Comparison of ENCODE assay signal across 22 cellular contexts in the genomic region with DNA sequence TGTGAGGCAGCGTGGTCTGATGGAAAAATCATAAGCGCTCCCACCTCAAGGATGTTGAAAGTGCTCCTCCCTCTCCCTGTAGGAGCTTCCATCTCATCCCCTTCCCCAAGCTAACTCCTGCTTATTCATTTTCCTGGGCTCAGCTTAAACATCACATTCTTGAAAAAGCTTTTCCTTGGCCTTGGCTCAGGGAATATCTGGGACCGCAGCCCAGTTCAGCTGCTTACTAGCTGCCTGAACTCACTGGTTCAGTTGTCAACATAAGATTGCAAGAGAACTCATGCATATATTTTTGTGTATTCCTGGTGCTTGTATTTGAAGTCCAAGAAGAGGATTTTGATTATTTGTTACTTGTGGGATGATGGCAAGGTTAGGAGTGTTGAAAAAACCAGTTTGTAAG.
DNase-seq lines count a peak whose midpoint lies in the region; ATAC-seq, FAIRE-seq and TF ChIP-seq lines count a peak whose summit lies in the region.
"Had no signal": no experiment of that assay in that cellular context is flagged by ENCODE, and none has a peak within 500 bp of the region (broad histone marks: within the 10 kb centered on the region; RNA-seq: fewer than 3 reads in every experiment).

No MANE protein-coding gene starts in this region.

- peaks cover 3% of the 10 kb centered on the region for H3K9me3 Mint-ChIP-seq in astrocyte (ENCODE audit: unreplicated experiment)
- no peaks in the 10 kb centered on the region for H3K9me3 Mint-ChIP-seq in activated naive CD4-positive, alpha-beta T cell treated with anti-CD3 and anti-CD28 coated beads for 36 hours
- H3K9me3 Mint-ChIP-seq in CD14-positive monocyte, result peaks cover 0 to 3% (median 0%) of the 10 kb centered on the region in 7 donors
- H3K9me3 Mint-ChIP-seq in chondrocyte (ENCODE audit: low read depth), result no peaks in the 10 kb centered on the region
- H3K9me3 Mint-ChIP-seq: activated T-helper 2 cell treated with anti-CD3 and anti-CD28 coated beads, Interferon-gamma antibody, Interleukin-2, Interleukin-4, amounts not matched to agents 10 μg/mL and 5 μg/mL and 100 μg/mL, durations not matched to agents 14 hours and 24 hours and 36 hours; stimulated activated naive CD8-positive, alpha-beta T cell treated with anti-CD3 and anti-CD28 coated beads, Interleukin-15, Interleukin-2, amounts not matched to agents 100 ng/mL and 50 ng/mL, for 24 hours; WTC11 had no signal

- H2AFZ ChIP-seq in astrocyte (ENCODE audit: low read depth, low read length), result no peak overlapping the region

- no peak overlapping the region for H3K4me2 ChIP-seq in astrocyte (ENCODE audit: low read length)
- H3K4me2 ChIP-seq: KMS-11 had no signal

- no peaks in the 10 kb centered on the region for H4K20me1 ChIP-seq in astrocyte (ENCODE audit: insufficient read depth, low read length)

- no peak overlapping the region for H3K9ac ChIP-seq in astrocyte (ENCODE audit: low read length)
- H3K9ac ChIP-seq: KMS-11 had no signal

- FAIRE-seq in astrocyte (lab: Jason Lieb, UNC), result no peak
- FAIRE-seq: GM12878, H1 had no signal

- H3K27ac ChIP-seq in astrocyte (ENCODE audit: low read depth, low read length), result no peak overlapping the region
- H3K27ac ChIP-seq: KMS-11, uterus had no signal

- intact Hi-C loops in head of caudate nucleus (cut with DNase I) (no loop called here), CD14-positive monocyte (cut with micrococcal nuclease) (no loop called here)
- intact Hi-C loops in activated naive CD4-positive, alpha-beta T cell treated with anti-CD3 and anti-CD28 coated beads for 36 hours (cut with micrococcal nuclease), result no loop called here

- no peaks in the 10 kb centered on the region for H3K9me3 ChIP-seq in astrocyte (ENCODE audit: insufficient read depth, low read depth, low read length)
- H3K9me3 ChIP-seq: uterus had no signal

- H3K36me3 Mint-ChIP-seq in astrocyte (ENCODE audit: low read depth, unreplicated experiment) (no peaks in the 10 kb centered on the region), CD14-positive monocyte (no peaks in the 10 kb centered on the region), chondrocyte (ENCODE audit: low read depth) (no peaks in the 10 kb centered on the region)
- H3K36me3 Mint-ChIP-seq in activated naive CD4-positive, alpha-beta T cell treated with anti-CD3 and anti-CD28 coated beads for 36 hours (ENCODE audit: low read depth), result no peaks in the 10 kb centered on the region
- H3K36me3 Mint-ChIP-seq: naive B cell, WTC11 had no signal

- CTCF ChIA-PET in activated naive CD4-positive, alpha-beta T cell treated with anti-CD3 and anti-CD28 coated beads for 36 hours (lab: Charles Lee), result interaction anchor here (0.6 to 1.4 kb wide), 2 partner anchors 20 to 48 kb away, joined by 3 to 4 read pairs; no protein-coding TSS in a partner anchor

- ATAC-seq in GM18909 (IDR thresholded peaks at IDR 0.05; ENCODE audit: poor library complexity, unreplicated experiment), result no peak
- ATAC-seq: esophagus mucosa, GM12878, T-helper 17 cell, WTC11 had no signal

- no peaks in the 10 kb centered on the region for H3K79me2 ChIP-seq in astrocyte (ENCODE audit: insufficient read depth, low read length)

- peak; percentile 68 for DNase-seq in AG20443 (ENCODE audit: low spot score)
- peak; percentile 46 for DNase-seq in astrocyte (ENCODE audit: low read depth)
- DNase-seq in head of caudate nucleus, result peak in 34 of 42 donors; percentile 19 to 83 (median 56)
- DNase-seq in pons (ENCODE audit: low spot score), result peak; percentile 90
- no peak for DNase-seq in activated naive CD4-positive, alpha-beta T cell treated with anti-CD3 and anti-CD28 coated beads for 36 hours
- DNase-seq in CD14-positive monocyte (ENCODE audit: low spot score), result no peak
- DNase-seq in chondrocyte (ENCODE audit: low spot score), result no peak
- DNase-seq: amniotic stem cell, COR-L47, naive B cell, NCI-H1417, SHP77, T-helper 17 cell had no signal

- H3K36me3 ChIP-seq in astrocyte (ENCODE audit: insufficient read depth, low read length), result no peaks in the 10 kb centered on the region
- H3K36me3 ChIP-seq: uterus had no signal

- H3K4me3 ChIP-seq in astrocyte (ENCODE audit: insufficient read depth, low read depth, low read length), result no peak overlapping the region
- H3K4me3 ChIP-seq: GM12878, uterus had no signal

- peaks cover 7% of the 10 kb centered on the region for H3K27me3 ChIP-seq in astrocyte (ENCODE audit: insufficient read depth, low read length)
- H3K27me3 ChIP-seq: uterus had no signal

- TF ChIP-seq CTCF in astrocyte (IDR thresholded peaks at IDR 0.05; ENCODE audit: insufficient read depth, low read depth, low read length) (no peak), CD14-positive monocyte (IDR thresholded peaks at IDR 0.05) (no peak), chondrocyte (IDR thresholded peaks at IDR 0.05) (no peak)

- H3K27me3 Mint-ChIP-seq in astrocyte (ENCODE audit: low read depth, unreplicated experiment), result peaks cover 15% of the 10 kb centered on the region
- H3K27me3 Mint-ChIP-seq in activated naive CD4-positive, alpha-beta T cell treated with anti-CD3 and anti-CD28 coated beads for 36 hours (ENCODE audit: low read depth), result peaks cover 2% of the 10 kb centered on the region
- H3K27me3 Mint-ChIP-seq in CD14-positive monocyte (ENCODE audit: low read depth in 3 of 3), result peaks cover 10 to 26% (median 15%) of the 10 kb centered on the region in 3 donors
- H3K27me3 Mint-ChIP-seq in chondrocyte (ENCODE audit: low read depth), result peaks cover 21% of the 10 kb centered on the region

- H3K4me3 Mint-ChIP-seq in astrocyte (ENCODE audit: unreplicated experiment) (no peak overlapping the region), CD14-positive monocyte (no peak overlapping the region), chondrocyte (ENCODE audit: unreplicated experiment) (no peak overlapping the region)
- H3K4me3 Mint-ChIP-seq in activated naive CD4-positive, alpha-beta T cell treated with anti-CD3 and anti-CD28 coated beads for 36 hours, result no peak overlapping the region
- H3K4me3 Mint-ChIP-seq: naive B cell; stimulated activated naive CD8-positive, alpha-beta T cell treated with anti-CD3 and anti-CD28 coated beads, Interleukin-15, Interleukin-2, amounts not matched to agents 100 ng/mL and 50 ng/mL, for 24 hours; T-helper 17 cell; WTC11 had no signal

- H3K4me1 Mint-ChIP-seq in astrocyte (ENCODE audit: low read depth, unreplicated experiment) (peaks cover 9% of the 10 kb centered on the region), CD14-positive monocyte (peaks cover 11% of the 10 kb centered on the region), chondrocyte (ENCODE audit: low read depth) (peaks cover 24% of the 10 kb centered on the region)
- no peaks in the 10 kb centered on the region for H3K4me1 Mint-ChIP-seq in activated naive CD4-positive, alpha-beta T cell treated with anti-CD3 and anti-CD28 coated beads for 36 hours (ENCODE audit: low read depth)
- H3K4me1 Mint-ChIP-seq: naive B cell, WTC11 had no signal

- no peak overlapping the region for H3K27ac Mint-ChIP-seq in astrocyte (ENCODE audit: unreplicated experiment)
- H3K27ac Mint-ChIP-seq in activated naive CD4-positive, alpha-beta T cell treated with anti-CD3 and anti-CD28 coated beads for 36 hours, result no peak overlapping the region
- no peak overlapping the region for H3K27ac Mint-ChIP-seq in CD14-positive monocyte
- no peak overlapping the region for H3K27ac Mint-ChIP-seq in chondrocyte (ENCODE audit: unreplicated experiment)
- H3K27ac Mint-ChIP-seq: activated T-helper 2 cell treated with anti-CD3 and anti-CD28 coated beads, Interferon-gamma antibody, Interleukin-2, Interleukin-4, amounts not matched to agents 10 μg/mL and 5 μg/mL and 100 μg/mL, durations not matched to agents 14 hours and 24 hours and 36 hours; stimulated activated naive CD8-positive, alpha-beta T cell treated with anti-CD3 and anti-CD28 coated beads, Interleukin-15, Interleukin-2, amounts not matched to agents 100 ng/mL and 50 ng/mL, for 24 hours; T-helper 17 cell; WTC11 had no signal

- H3K4me1 ChIP-seq in astrocyte (ENCODE audit: insufficient read depth, low read length), result no peaks in the 10 kb centered on the region
- H3K4me1 ChIP-seq: uterus had no signal

Comparison
In these comparisons a context has a peak if more than half of its experiments do, and no peak if none do; other contexts are left out.
1. DNase-seq: peak in AG20443 (single experiment), astrocyte (single experiment), head of caudate nucleus (34 of 42) and pons (single experiment); none in activated naive CD4-positive, alpha-beta T cell treated with anti-CD3 and anti-CD28 coated beads for 36 hours (single experiment), CD14-positive monocyte (single experiment) and chondrocyte (single experiment).